Comparison of ENCODE assay signal across 9 cellular contexts in genomic region chr14:65301862-65302539, GRCh38.
A peak's percentile ranks its signal among the peaks of the same experiment; 100 is the strongest.
DNase-seq lines count a peak whose midpoint lies in the region; ATAC-seq and FAIRE-seq lines count a peak whose summit lies in the region.
"Had no signal": no experiment of that assay in that cellular context is flagged by ENCODE, and none has a peak within 500 bp of the region (broad histone marks: within the 10 kb centered on the region; RNA-seq: fewer than 3 reads in every experiment).

No MANE protein-coding gene starts in this region.

- no peak for FAIRE-seq in frontal cortex (lab: Jason Lieb, UNC)

- intact Hi-C loops in left cardiac atrium (cut with DNase I): no loop called here

- ATAC-seq in GM18502 (IDR thresholded peaks at IDR 0.05; ENCODE audit: poor library complexity, unreplicated experiment) (peak; percentile 59), GM21619 (IDR thresholded peaks at IDR 0.05; ENCODE audit: unreplicated experiment) (peak; percentile 52), left cardiac atrium (no peak)
- ATAC-seq: SK-N-SH treated with all-trans-retinoic acid at 6 μM for 48 hours had no signal

- peak; percentile 30 for DNase-seq in HuH-7 (ENCODE audit: low spot score)
- DNase-seq in fibroblast of peridontal ligament (ENCODE audit: extremely low read depth): peak; percentile 23
- DNase-seq in left cardiac atrium: no peak
- DNase-seq in kidney glomerular epithelial cell (lab: John Stamatoyannopoulos, UW): no peak
- no peak for DNase-seq in frontal cortex (ENCODE audit: low spot score in 2 of 2)
- DNase-seq in T-helper 9 cell: no peak

Comparison
In these comparisons a context has a peak if more than half of its experiments do, and no peak if none do; other contexts are left out.
1. ATAC-seq: peak in GM18502 (single experiment) and GM21619 (single experiment); none in left cardiac atrium (0 of 2).
2. DNase-seq: peak in HuH-7 (single experiment) and fibroblast of peridontal ligament (single experiment); none in left cardiac atrium (single experiment), kidney glomerular epithelial cell (single experiment), frontal cortex (0 of 2) and T-helper 9 cell (single experiment).